Comparison of ENCODE assay signal across 1 cellular context in the genomic region with DNA sequence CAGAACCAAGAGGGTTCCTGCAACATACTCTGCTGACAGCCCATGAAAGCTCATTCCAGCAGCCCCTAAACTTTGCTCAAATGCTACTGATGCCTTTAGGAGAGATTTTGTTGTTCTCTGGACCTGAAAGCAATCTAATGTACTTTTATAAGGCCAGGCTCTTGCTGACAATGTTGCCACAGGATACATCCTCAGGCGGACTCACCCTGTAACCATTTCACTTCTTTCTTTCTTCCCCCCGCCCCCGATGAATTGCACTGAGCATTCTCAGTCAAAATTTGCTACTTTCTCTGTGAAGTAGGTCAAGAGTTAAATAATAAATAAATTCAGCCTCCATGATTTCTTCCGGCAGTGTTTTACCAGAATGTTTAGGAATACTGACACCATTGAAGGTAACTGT.
TF ChIP-seq lines count a peak whose summit lies in the region.

No MANE protein-coding gene starts in this region.

TF ChIP-seq in WTC11, 78 proteins besides CTCF, POLR2A, EP300 and RAD21 (continued from another document):
- TF ChIP-seq ZNF281 (CRISPR knock-in tag; IDR thresholded peaks at IDR 0.05) (no peak), ZNF263 (CRISPR knock-in tag; IDR thresholded peaks at IDR 0.05; ENCODE audit: low read depth) (no peak), IRF2 (CRISPR knock-in tag; IDR thresholded peaks at IDR 0.05; ENCODE audit: borderline replicate concordance, low read depth) (no peak), MYBL2 (CRISPR knock-in tag; IDR thresholded peaks at IDR 0.05) (no peak), ZNF138 (CRISPR knock-in tag; conservative IDR thresholded peaks at IDR 0.05) (no peak), CREM (CRISPR knock-in tag; IDR thresholded peaks at IDR 0.05) (no peak), FOXJ3 (CRISPR knock-in tag; IDR thresholded peaks at IDR 0.05; ENCODE audit: borderline replicate concordance) (no peak), SOX15 (CRISPR knock-in tag; IDR thresholded peaks at IDR 0.05) (no peak)
- TF ChIP-seq, protein P1, sequence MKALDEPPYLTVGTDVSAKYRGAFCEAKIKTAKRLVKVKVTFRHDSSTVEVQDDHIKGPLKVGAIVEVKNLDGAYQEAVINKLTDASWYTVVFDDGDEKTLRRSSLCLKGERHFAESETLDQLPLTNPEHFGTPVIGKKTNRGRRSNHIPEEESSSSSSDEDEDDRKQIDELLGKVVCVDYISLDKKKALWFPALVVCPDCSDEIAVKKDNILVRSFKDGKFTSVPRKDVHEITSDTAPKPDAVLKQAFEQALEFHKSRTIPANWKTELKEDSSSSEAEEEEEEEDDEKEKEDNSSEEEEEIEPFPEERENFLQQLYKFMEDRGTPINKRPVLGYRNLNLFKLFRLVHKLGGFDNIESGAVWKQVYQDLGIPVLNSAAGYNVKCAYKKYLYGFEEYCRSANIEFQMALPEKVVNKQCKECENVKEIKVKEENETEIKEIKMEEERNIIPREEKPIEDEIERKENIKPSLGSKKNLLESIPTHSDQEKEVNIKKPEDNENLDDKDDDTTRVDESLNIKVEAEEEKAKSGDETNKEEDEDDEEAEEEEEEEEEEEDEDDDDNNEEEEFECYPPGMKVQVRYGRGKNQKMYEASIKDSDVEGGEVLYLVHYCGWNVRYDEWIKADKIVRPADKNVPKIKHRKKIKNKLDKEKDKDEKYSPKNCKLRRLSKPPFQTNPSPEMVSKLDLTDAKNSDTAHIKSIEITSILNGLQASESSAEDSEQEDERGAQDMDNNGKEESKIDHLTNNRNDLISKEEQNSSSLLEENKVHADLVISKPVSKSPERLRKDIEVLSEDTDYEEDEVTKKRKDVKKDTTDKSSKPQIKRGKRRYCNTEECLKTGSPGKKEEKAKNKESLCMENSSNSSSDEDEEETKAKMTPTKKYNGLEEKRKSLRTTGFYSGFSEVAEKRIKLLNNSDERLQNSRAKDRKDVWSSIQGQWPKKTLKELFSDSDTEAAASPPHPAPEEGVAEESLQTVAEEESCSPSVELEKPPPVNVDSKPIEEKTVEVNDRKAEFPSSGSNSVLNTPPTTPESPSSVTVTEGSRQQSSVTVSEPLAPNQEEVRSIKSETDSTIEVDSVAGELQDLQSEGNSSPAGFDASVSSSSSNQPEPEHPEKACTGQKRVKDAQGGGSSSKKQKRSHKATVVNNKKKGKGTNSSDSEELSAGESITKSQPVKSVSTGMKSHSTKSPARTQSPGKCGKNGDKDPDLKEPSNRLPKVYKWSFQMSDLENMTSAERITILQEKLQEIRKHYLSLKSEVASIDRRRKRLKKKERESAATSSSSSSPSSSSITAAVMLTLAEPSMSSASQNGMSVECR (CRISPR knock-in tag; IDR thresholded peaks at IDR 0.05; ENCODE audit: borderline replicate concordance) = no peak
- TF ChIP-seq, protein P2, sequence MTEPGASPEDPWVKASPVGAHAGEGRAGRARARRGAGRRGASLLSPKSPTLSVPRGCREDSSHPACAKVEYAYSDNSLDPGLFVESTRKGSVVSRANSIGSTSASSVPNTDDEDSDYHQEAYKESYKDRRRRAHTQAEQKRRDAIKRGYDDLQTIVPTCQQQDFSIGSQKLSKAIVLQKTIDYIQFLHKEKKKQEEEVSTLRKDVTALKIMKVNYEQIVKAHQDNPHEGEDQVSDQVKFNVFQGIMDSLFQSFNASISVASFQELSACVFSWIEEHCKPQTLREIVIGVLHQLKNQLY (CRISPR knock-in tag; IDR thresholded peaks at IDR 0.05) = no peak
